In genomic region chr20:58947797-58948388, GRCh38 we compare ENCODE assay signal across 1 cellular context. TPM values are rescaled to one million over a fixed set of nuclear protein-coding genes. Genes with fewer than 3 reads are reported as not detected.
"Had no signal": no experiment of that assay in that cellular context is flagged by ENCODE, and none has a peak within 500 bp of the region (broad histone marks: within the 10 kb centered on the region; RNA-seq: fewer than 3 reads in every experiment).

No MANE protein-coding gene starts in this region.

RNA-seq across cellular contexts. Expression of gene CTSZ, which starts 59.2 kb away (rescaled TPM):
- total RNA-seq: G401 had no signal
